In the genomic region with DNA sequence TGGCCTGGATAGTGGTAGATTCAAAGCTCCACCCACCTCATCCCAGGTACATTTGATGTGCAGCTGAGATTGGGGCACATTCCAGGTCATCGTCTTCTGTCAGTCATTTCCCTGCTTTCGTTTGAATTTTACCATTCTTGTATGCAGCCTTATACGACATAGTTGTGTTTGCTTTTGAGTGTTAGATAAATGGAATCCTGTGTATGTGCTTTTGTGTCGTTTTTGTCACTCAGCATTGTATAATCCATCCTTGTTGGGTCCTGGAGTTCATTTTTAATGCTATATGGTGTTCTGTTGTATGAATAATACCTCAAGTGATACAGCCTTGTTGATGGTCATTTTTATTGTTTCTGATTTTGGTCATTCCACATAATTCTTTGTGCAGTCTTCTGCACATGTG, we compare ENCODE assay signal across 29 cellular contexts.
"Had no signal": no experiment of that assay in that cellular context is flagged by ENCODE, and none has a peak within 500 bp of the region (broad histone marks: within the 10 kb centered on the region; RNA-seq: fewer than 3 reads in every experiment).

No MANE protein-coding gene starts in this region.

- H3K9me3 ChIP-seq: ascending aorta, gastrocnemius medialis, left lung, lower lobe of right lung, spleen, suprapubic skin, tibial artery, upper lobe of right lung had no signal

- H3K4me3 Mint-ChIP-seq: activated naive CD8-positive, alpha-beta T cell treated with anti-CD3 and anti-CD28 coated beads, Interleukin-2, amount 10 ng/mL, durations not matched to agents 7 days and 5 days; naive thymus-derived CD8-positive, alpha-beta T cell; T-helper 1 cell treated with Interleukin-12 subunit alpha and Interleukin-12 subunit beta and Interleukin-4 antibody, amounts not matched to agents 30 μg/mL and 1 μg/mL, for 36 hours had no signal

- H3K27me3 ChIP-seq: ascending aorta, brain microvascular endothelial cell, dorsolateral prefrontal cortex, gastrocnemius medialis, left lung, spleen, suprapubic skin, tibial artery, upper lobe of right lung had no signal

- DNase-seq: activated CD4-positive, alpha-beta T cell treated with anti-CD3 and anti-CD28 coated beads for 48 hours; activated CD4-positive, alpha-beta T cell treated with anti-CD3 and anti-CD28 coated beads, Interleukin-2, amount 50 U/mL, for 48 hours; activated effector memory CD4-positive, alpha-beta T cell treated with Interleukin-2 at 50 U/mL for 16 hours; activated naive CD4-positive, alpha-beta T cell treated with Interleukin-2 at 50 U/mL for 16 hours; activated naive CD8-positive, alpha-beta T cell treated with anti-CD3 and anti-CD28 coated beads, Interleukin-2, amount 10 ng/mL, durations not matched to agents 7 days and 5 days; brain microvascular endothelial cell; dorsolateral prefrontal cortex; effector memory CD4-positive, alpha-beta T cell; erythroblast; gastrocnemius medialis; glutamatergic neuron; left lung; lower lobe of right lung; mesenchymal stem cell; naive thymus-derived CD8-positive, alpha-beta T cell; spleen; stimulated activated naive CD4-positive, alpha-beta T cell; T-helper 9 cell; tibial artery; upper lobe of right lung; WERI-Rb-1 had no signal

- H3K27ac Mint-ChIP-seq: T-helper 1 cell treated with Interleukin-12 subunit alpha and Interleukin-12 subunit beta and Interleukin-4 antibody, amounts not matched to agents 30 μg/mL and 1 μg/mL, for 36 hours had no signal

- H3K9me3 Mint-ChIP-seq: activated naive CD8-positive, alpha-beta T cell treated with anti-CD3 and anti-CD28 coated beads, Interleukin-2, amount 10 ng/mL, durations not matched to agents 7 days and 5 days; naive thymus-derived CD8-positive, alpha-beta T cell; T-helper 1 cell treated with Interleukin-12 subunit alpha and Interleukin-12 subunit beta and Interleukin-4 antibody, amounts not matched to agents 30 μg/mL and 1 μg/mL, for 36 hours had no signal

- ATAC-seq: activated CD4-positive, CD25-positive, alpha-beta regulatory T cell treated with anti-CD3 and anti-CD28 coated beads, Interleukin-2, amount 50 U/mL, for 24 hours; gastrocnemius medialis; left lung; lower lobe of right lung; naive thymus-derived CD8-positive, alpha-beta T cell; right cardiac atrium; upper lobe of right lung had no signal

- H3K27me3 Mint-ChIP-seq: activated naive CD8-positive, alpha-beta T cell treated with anti-CD3 and anti-CD28 coated beads, Interleukin-2, amount 10 ng/mL, durations not matched to agents 7 days and 5 days; naive thymus-derived CD8-positive, alpha-beta T cell had no signal

- FAIRE-seq: islet of Langerhans, TTC549 had no signal

- H3K27ac ChIP-seq: brain microvascular endothelial cell, gastrocnemius medialis, left lung, lower lobe of right lung, spleen, suprapubic skin, upper lobe of right lung, WERI-Rb-1 had no signal

- H3K4me3 ChIP-seq: ascending aorta, coronary artery, dorsolateral prefrontal cortex, gastrocnemius medialis, left lung, lower lobe of right lung, spleen, suprapubic skin, tibial artery, upper lobe of right lung had no signal
